In genomic region chr6:2124260-2124709, GRCh38 we compare ENCODE assay signal across 16 cellular contexts.
DNase-seq lines count a peak whose midpoint lies in the region; ATAC-seq and TF ChIP-seq lines count a peak whose summit lies in the region.
"Had no signal": no experiment of that assay in that cellular context is flagged by ENCODE, and none has a peak within 500 bp of the region (broad histone marks: within the 10 kb centered on the region; RNA-seq: fewer than 3 reads in every experiment).

No MANE protein-coding gene starts in this region.

- ATAC-seq in right lobe of liver = peak; percentile 70 to 81 (median 74)
- no peak for ATAC-seq in HG02642 (IDR thresholded peaks at IDR 0.05; ENCODE audit: poor library complexity, unreplicated experiment)
- ATAC-seq in left colon = no peak
- no peak for ATAC-seq in HG03280 (IDR thresholded peaks at IDR 0.05; ENCODE audit: unreplicated experiment)
- ATAC-seq: activated naive CD4-positive, alpha-beta T cell treated with anti-CD3 and anti-CD28 coated beads, Interleukin-2, amount 50 U/mL, for 72 hours had no signal

- H3K4me1 Mint-ChIP-seq in T-helper 2 cell treated with Interferon-gamma antibody and Interleukin-4, amounts not matched to agents 5 μg/mL and 100 μg/mL, for 36 hours (ENCODE audit: low read depth) = peaks cover 4% of the 10 kb centered on the region

- H3K4me3 ChIP-seq in fibroblast of pulmonary artery (replicated peaks; ENCODE audit: low read depth, low read length) = no peak overlapping the region
- H3K4me3 ChIP-seq in right lobe of liver = no peak overlapping the region
- H3K4me3 ChIP-seq: stomach had no signal

- no peaks in the 10 kb centered on the region for H3K27me3 ChIP-seq in right lobe of liver
- H3K27me3 ChIP-seq: stomach had no signal

- no peak for TF ChIP-seq CTCF in fibroblast of pulmonary artery (IDR thresholded peaks at IDR 0.05; ENCODE audit: low read length, missing control alignments)
- TF ChIP-seq CTCF in right lobe of liver (IDR thresholded peaks at IDR 0.05) = no peak

- CTCF ChIA-PET in HEK293T (lab: Yijun Ruan, JAX) = interaction anchor here (0.7 kb wide), 1 partner anchor 367 kb away, joined by 3 read pairs; no protein-coding TSS in a partner anchor

- no peak overlapping the region for H3K27ac ChIP-seq in right lobe of liver
- H3K27ac ChIP-seq: parathyroid adenoma had no signal

- POLR2A ChIA-PET in HEK293T (lab: Yijun Ruan, JAX) = no interaction called here

- H3K9me3 ChIP-seq in right lobe of liver = no peaks in the 10 kb centered on the region
- H3K9me3 ChIP-seq: stomach had no signal

- no peak overlapping the region for H3K27ac Mint-ChIP-seq in T-helper 2 cell treated with Interferon-gamma antibody and Interleukin-4, amounts not matched to agents 5 μg/mL and 100 μg/mL, for 36 hours
- H3K27ac Mint-ChIP-seq: activated CD4-positive, alpha-beta T cell treated with anti-CD3 and anti-CD28 coated beads, Interleukin-2, amount 10 ng/mL, durations not matched to agents 24 days and 14 days; activated naive CD4-positive, alpha-beta T cell treated with anti-CD3 and anti-CD28 coated beads, Interleukin-2, amount 50 U/mL, for 72 hours; T-helper 1 cell treated with Interleukin-12 subunit alpha and Interleukin-12 subunit beta and Interleukin-4 antibody, amounts not matched to agents 30 μg/mL and 1 μg/mL, for 36 hours had no signal

- no peaks in the 10 kb centered on the region for H3K27me3 Mint-ChIP-seq in T-helper 2 cell treated with Interferon-gamma antibody and Interleukin-4, amounts not matched to agents 5 μg/mL and 100 μg/mL, for 36 hours (ENCODE audit: low read depth)
- H3K27me3 Mint-ChIP-seq: activated CD4-positive, alpha-beta T cell treated with anti-CD3 and anti-CD28 coated beads, Interleukin-2, amount 10 ng/mL, durations not matched to agents 24 days and 14 days had no signal

- 74% methylated on average over 10 of the region's 11 CpGs for WGBS in right lobe of liver (ENCODE audit: insufficient coverage, low coverage, low lambda C conversion rate, missing lambda C conversion rate)

- no peaks in the 10 kb centered on the region for H3K9me3 Mint-ChIP-seq in T-helper 2 cell treated with Interferon-gamma antibody and Interleukin-4, amounts not matched to agents 5 μg/mL and 100 μg/mL, for 36 hours
- H3K9me3 Mint-ChIP-seq: activated CD4-positive, alpha-beta T cell treated with anti-CD3 and anti-CD28 coated beads, Interleukin-2, amount 10 ng/mL, durations not matched to agents 24 days and 14 days; activated naive CD4-positive, alpha-beta T cell treated with anti-CD3 and anti-CD28 coated beads, Interleukin-2, amount 50 U/mL, for 72 hours; T-helper 1 cell treated with Interleukin-12 subunit alpha and Interleukin-12 subunit beta and Interleukin-4 antibody, amounts not matched to agents 30 μg/mL and 1 μg/mL, for 36 hours had no signal

- intact Hi-C loops in right lobe of liver (cut with DNase I) (no loop called here), left colon (cut with DNase I, micrococcal nuclease) (no loop called here)

- DNase-seq in HEK293T (ENCODE audit: extremely low spot score) (peak; percentile 44), UCSD-AML1 (lab: John Stamatoyannopoulos, UW; ENCODE audit: unreplicated experiment) (peak; percentile 39), fibroblast of pulmonary artery (ENCODE audit: low read depth) (peak; percentile 99), right lobe of liver (peak in 2 of 3 donors; percentile 36 to 51), left colon (no peak)
- DNase-seq in T-helper 2 cell treated with Interferon-gamma antibody and Interleukin-4, amounts not matched to agents 5 μg/mL and 100 μg/mL, for 36 hours (ENCODE audit: low spot score) = no peak
- DNase-seq: activated CD4-positive, alpha-beta T cell treated with anti-CD3 and anti-CD28 coated beads, Interleukin-2, amount 10 ng/mL, durations not matched to agents 24 days and 14 days; NCI-H1048; NK-92 treated with Interleukin-12 subunit alpha and Interleukin-12 subunit beta, amount 100 ng/mL, for 24 hours; SHP77 treated with DMSO at 0.1 percent for 48 hours; stomach had no signal

- no peak overlapping the region for H3K4me3 Mint-ChIP-seq in T-helper 2 cell treated with Interferon-gamma antibody and Interleukin-4, amounts not matched to agents 5 μg/mL and 100 μg/mL, for 36 hours
- H3K4me3 Mint-ChIP-seq: activated CD4-positive, alpha-beta T cell treated with anti-CD3 and anti-CD28 coated beads, Interleukin-2, amount 10 ng/mL, durations not matched to agents 24 days and 14 days; T-helper 1 cell treated with Interleukin-12 subunit alpha and Interleukin-12 subunit beta and Interleukin-4 antibody, amounts not matched to agents 30 μg/mL and 1 μg/mL, for 36 hours had no signal

- H3K36me3 Mint-ChIP-seq in T-helper 2 cell treated with Interferon-gamma antibody and Interleukin-4, amounts not matched to agents 5 μg/mL and 100 μg/mL, for 36 hours (ENCODE audit: low read depth) = no peaks in the 10 kb centered on the region

- no peaks in the 10 kb centered on the region for H3K36me3 ChIP-seq in right lobe of liver

- no peak for TF ChIP-seq POLR2A in right lobe of liver (IDR thresholded peaks at IDR 0.05)

- H3K4me1 ChIP-seq in right lobe of liver = no peaks in the 10 kb centered on the region
- H3K4me1 ChIP-seq: parathyroid adenoma had no signal

TF ChIP-seq in HEK293T, 16 proteins besides CTCF, POLR2A, EP300 and RAD21:
- TF ChIP-seq BHLHE40 (IDR thresholded peaks at IDR 0.05; ENCODE audit: borderline replicate concordance) = no peak
- no peak for TF ChIP-seq NFRKB (IDR thresholded peaks at IDR 0.05)
- TF ChIP-seq CTBP1 (IDR thresholded peaks at IDR 0.05; ENCODE audit: borderline replicate concordance) = no peak
- no peak for TF ChIP-seq TARDBP (IDR thresholded peaks at IDR 0.05)
- TF ChIP-seq FOXK2 (IDR thresholded peaks at IDR 0.05) = no peak
- TF ChIP-seq ARNT (IDR thresholded peaks at IDR 0.05) = no peak
- TF ChIP-seq, protein P1, sequence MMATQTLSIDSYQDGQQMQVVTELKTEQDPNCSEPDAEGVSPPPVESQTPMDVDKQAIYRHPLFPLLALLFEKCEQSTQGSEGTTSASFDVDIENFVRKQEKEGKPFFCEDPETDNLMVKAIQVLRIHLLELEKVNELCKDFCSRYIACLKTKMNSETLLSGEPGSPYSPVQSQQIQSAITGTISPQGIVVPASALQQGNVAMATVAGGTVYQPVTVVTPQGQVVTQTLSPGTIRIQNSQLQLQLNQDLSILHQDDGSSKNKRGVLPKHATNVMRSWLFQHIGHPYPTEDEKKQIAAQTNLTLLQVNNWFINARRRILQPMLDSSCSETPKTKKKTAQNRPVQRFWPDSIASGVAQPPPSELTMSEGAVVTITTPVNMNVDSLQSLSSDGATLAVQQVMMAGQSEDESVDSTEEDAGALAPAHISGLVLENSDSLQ (IDR thresholded peaks at IDR 0.05) = peak; percentile 47; the same call in 1 of the 2 replicates
- TF ChIP-seq SUZ12 (IDR thresholded peaks at IDR 0.05) = no peak
- no peak for TF ChIP-seq LEF1 (IDR thresholded peaks at IDR 0.05; ENCODE audit: borderline replicate concordance)

Comparison
In these comparisons a context has a peak if more than half of its experiments do, and no peak if none do; other contexts are left out.
1. DNase-seq: peak in HEK293T (single experiment), UCSD-AML1 (single experiment), fibroblast of pulmonary artery (single experiment) and right lobe of liver (2 of 3); none in T-helper 2 cell treated with Interferon-gamma antibody and Interleukin-4, amounts not matched to agents 5 μg/mL and 100 μg/mL, for 36 hours (single experiment) and left colon (0 of 2).
2. ATAC-seq: peak in right lobe of liver (4 of 4); none in HG02642 (single experiment), left colon (single experiment) and HG03280 (single experiment).